Comparison of ENCODE assay signal across 10 cellular contexts in genomic region chr2:219059725-219060682, GRCh38. TPM values are rescaled to one million over a fixed set of nuclear protein-coding genes. Genes with fewer than 3 reads are reported as not detected.
DNase-seq lines count a peak whose midpoint lies in the region; ATAC-seq and TF ChIP-seq lines count a peak whose summit lies in the region.
"Had no signal": no experiment of that assay in that cellular context is flagged by ENCODE, and none has a peak within 500 bp of the region (broad histone marks: within the 10 kb centered on the region; RNA-seq: fewer than 3 reads in every experiment).

No MANE protein-coding gene starts in this region.

- H3K4me1 Mint-ChIP-seq in activated naive CD8-positive, alpha-beta T cell (ENCODE audit: low read depth), result peaks cover 21% of the 10 kb centered on the region
- peaks cover 8% of the 10 kb centered on the region for H3K4me1 Mint-ChIP-seq in mesothelial cell of epicardium

- no peaks in the 10 kb centered on the region for H3K36me3 ChIP-seq in left ventricle myocardium inferior
- H3K36me3 ChIP-seq in upper lobe of right lung, result no peaks in the 10 kb centered on the region

- TF ChIP-seq CTCF in left ventricle myocardium inferior (IDR thresholded peaks at IDR 0.05; ENCODE audit: borderline replicate concordance), result no peak
- no peak for TF ChIP-seq CTCF in mesothelial cell of epicardium (IDR thresholded peaks at IDR 0.05; ENCODE audit: unreplicated experiment)
- TF ChIP-seq CTCF in upper lobe of right lung (IDR thresholded peaks at IDR 0.05), result no peak

- no peaks in the 10 kb centered on the region for H3K9me3 ChIP-seq in left ventricle myocardium inferior (replicated peaks)
- no peaks in the 10 kb centered on the region for H3K9me3 ChIP-seq in upper lobe of right lung

- no peak overlapping the region for H3K27ac Mint-ChIP-seq in activated naive CD8-positive, alpha-beta T cell
- no peak overlapping the region for H3K27ac Mint-ChIP-seq in mesothelial cell of epicardium

- no peak for ATAC-seq in upper lobe of right lung
- ATAC-seq in HG03196 (IDR thresholded peaks at IDR 0.05; ENCODE audit: unreplicated experiment), result no peak

- H3K4me3 ChIP-seq in left ventricle myocardium inferior, result peak overlapping the region; percentile 55
- peak overlapping the region; percentile 32 for H3K4me3 ChIP-seq in upper lobe of right lung

- H3K27ac ChIP-seq in left ventricle myocardium inferior (replicated peaks), result no peak overlapping the region
- H3K27ac ChIP-seq in upper lobe of right lung, result no peak overlapping the region

- peak overlapping the region; percentile 68 for H3K4me3 Mint-ChIP-seq in activated naive CD8-positive, alpha-beta T cell
- H3K4me3 Mint-ChIP-seq in mesothelial cell of epicardium, result peak overlapping the region; percentile 22

- H3K27me3 ChIP-seq in left ventricle myocardium inferior (ENCODE audit: low read depth), result peaks cover 97% of the 10 kb centered on the region
- peaks cover 91% of the 10 kb centered on the region for H3K27me3 ChIP-seq in upper lobe of right lung

- no peaks in the 10 kb centered on the region for H3K9me3 Mint-ChIP-seq in activated naive CD8-positive, alpha-beta T cell (ENCODE audit: low read depth)
- no peaks in the 10 kb centered on the region for H3K9me3 Mint-ChIP-seq in mesothelial cell of epicardium

- no peak for DNase-seq in left ventricle myocardium inferior
- DNase-seq in cardiac septum (ENCODE audit: low spot score), result no peak
- DNase-seq in mesothelial cell of epicardium (ENCODE audit: low spot score in 2 of 2, unreplicated experiment in 2 of 2), result no peak
- peak; percentile 66 for DNase-seq in upper lobe of right lung
- DNase-seq in mucosa of gallbladder (ENCODE audit: low spot score), result no peak
- DNase-seq in stimulated activated CD4-positive, alpha-beta T cell treated with anti-CD3 and anti-CD28 coated beads, Interleukin-12 subunit alpha, Interleukin-12 subunit beta, amount 100 ng/mL, for 4 hours, result no peak
- DNase-seq: activated CD4-positive, CD25-positive, alpha-beta regulatory T cell treated with anti-CD3 and anti-CD28 coated beads, Interleukin-2, amount 50 U/mL, for 72 hours; NCI-H2029 treated with DMSO at 0.1 percent for 48 hours had no signal

- peaks cover 41% of the 10 kb centered on the region for H3K4me1 ChIP-seq in left ventricle myocardium inferior
- H3K4me1 ChIP-seq in upper lobe of right lung, result peaks cover 30% of the 10 kb centered on the region

- intact Hi-C loops in left ventricle myocardium inferior (cut with micrococcal nuclease), result loop anchor here (5.0 to 10.0 kb wide), 2 partner anchors 65 to 92 kb away; no protein-coding TSS in a partner anchor
- intact Hi-C loops in cardiac septum (cut with DNase I), result loop anchor here (5.0 kb wide), 1 partner anchor 242 kb away; no protein-coding TSS in a partner anchor
- intact Hi-C loops in upper lobe of right lung (cut with DNase I), result no loop called here

- H3K36me3 Mint-ChIP-seq in activated naive CD8-positive, alpha-beta T cell, result no peaks in the 10 kb centered on the region
- no peaks in the 10 kb centered on the region for H3K36me3 Mint-ChIP-seq in mesothelial cell of epicardium

- H3K27me3 Mint-ChIP-seq in activated naive CD8-positive, alpha-beta T cell, result peaks cover 32% of the 10 kb centered on the region
- H3K27me3 Mint-ChIP-seq in mesothelial cell of epicardium (ENCODE audit: low read depth), result peaks cover 92% of the 10 kb centered on the region

RNA-seq across cellular contexts. Expression of gene IHH, which starts 0.7 kb away (rescaled TPM):
- total RNA-seq in left ventricle myocardium inferior, result not detected
- not detected for total RNA-seq in cardiac septum
- total RNA-seq in mesothelial cell of epicardium, result 0.18 to 0.62 TPM (median 0.38 TPM) in 3 replicates
- total RNA-seq in upper lobe of right lung, result 0.69 TPM
- total RNA-seq in mucosa of gallbladder, result 12.8 TPM

RNA-seq across cellular contexts. Expression of gene CFAP65, which starts 18.7 kb away (rescaled TPM):
- not detected for total RNA-seq in left ventricle myocardium inferior
- total RNA-seq in cardiac septum, result not detected
- total RNA-seq in mesothelial cell of epicardium, result not detected in 3 replicates
- not detected for total RNA-seq in upper lobe of right lung
- total RNA-seq in mucosa of gallbladder, result 0.29 TPM
